ENCODE assay signal across 8 cellular contexts in the genomic region with DNA sequence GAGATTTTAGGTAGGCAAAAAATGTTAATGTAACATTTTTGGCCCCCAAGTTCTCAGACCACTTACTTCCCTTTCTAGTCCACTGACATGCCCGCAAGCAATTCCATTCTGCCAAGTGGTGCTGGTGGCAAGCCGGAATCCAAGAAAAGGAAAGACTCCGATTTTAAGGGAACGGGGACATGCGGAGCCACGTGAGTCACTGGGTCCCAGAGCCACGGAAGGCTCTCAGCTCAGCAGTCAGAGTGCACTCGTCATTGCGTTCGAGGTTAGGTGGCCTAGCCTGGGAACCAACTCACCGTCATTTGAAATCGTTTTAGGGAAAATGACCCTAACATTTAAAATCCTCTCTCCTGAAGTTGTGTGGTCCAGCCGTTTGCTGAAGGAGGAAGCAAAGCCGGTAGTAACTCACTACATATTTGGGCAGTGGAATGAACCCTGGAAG. TPM values are rescaled to one million over a fixed set of nuclear protein-coding genes. Genes with fewer than 3 reads are reported as not detected.
DNase-seq lines count a peak whose midpoint lies in the region; ATAC-seq, FAIRE-seq and TF ChIP-seq lines count a peak whose summit lies in the region.

No MANE protein-coding gene starts in this region.

- H3K4me3 ChIP-seq in CD8-positive, alpha-beta memory T cell (ENCODE audit: low read length) = no peak overlapping the region
- H3K4me3 ChIP-seq in fibroblast of lung (replicated peaks in 1 of 4; ENCODE audit: control extremely low read depth in 1 of 4, insufficient read depth in 1 of 4, low read depth in 3 of 4, low read length in 4 of 4) = peak overlapping the region; percentile 49 to 86 (median 68)

- no peak for TF ChIP-seq CTCF in fibroblast of lung (conservative IDR thresholded peaks at IDR 0.05 in 1 of 2, IDR thresholded peaks at IDR 0.05 in 1 of 2; ENCODE audit: low read depth in 1 of 2, low read length in 2 of 2)

- CTCF ChIA-PET in CD8-positive, alpha-beta memory T cell (lab: Charles Lee) = interaction anchor here (1.0 to 6.6 kb wide), 14 partner anchors 13 to 245 kb away, joined by 3 to 94 read pairs (median 8); partner anchors contain the start of genes GFOD1, NOL7, RANBP9 and TBC1D7

- peaks cover 2 to 9% (median 5%) of the 10 kb centered on the region in 3 donors for H3K36me3 Mint-ChIP-seq in CD8-positive, alpha-beta memory T cell
- peaks cover 0 to 6% (median under 1%) of the 10 kb centered on the region in 3 donors for H3K36me3 Mint-ChIP-seq in naive thymus-derived CD8-positive, alpha-beta T cell

- H3K4me3 Mint-ChIP-seq in CD8-positive, alpha-beta memory T cell = peak overlapping the region; percentile 90 to 97 (median 94)
- peak overlapping the region; percentile 70 to 99 (median 92) for H3K4me3 Mint-ChIP-seq in naive thymus-derived CD8-positive, alpha-beta T cell

- peak overlapping the region; percentile 76 for H2AFZ ChIP-seq in fibroblast of lung (ENCODE audit: low read length)

- H3K27me3 Mint-ChIP-seq in CD8-positive, alpha-beta memory T cell = peaks cover 0 to under 1% of the 10 kb centered on the region in 2 donors
- peaks cover 0 to under 1% (median 0%) of the 10 kb centered on the region in 5 donors for H3K27me3 Mint-ChIP-seq in naive thymus-derived CD8-positive, alpha-beta T cell

- peaks cover 10% of the 10 kb centered on the region for H3K4me1 ChIP-seq in CD8-positive, alpha-beta memory T cell (ENCODE audit: insufficient read depth, low read length)
- no peaks in the 10 kb centered on the region for H3K4me1 ChIP-seq in fibroblast of lung (ENCODE audit: control insufficient read depth, extremely low read depth, insufficient read depth, low read length)

- ATAC-seq in naive thymus-derived CD8-positive, alpha-beta T cell = no peak
- ATAC-seq in GM19397 (IDR thresholded peaks at IDR 0.05; ENCODE audit: unreplicated experiment) (no peak), HG03354 (IDR thresholded peaks at IDR 0.05; ENCODE audit: poor library complexity, severe bottlenecking, unreplicated experiment) (no peak)

- POLR2A ChIA-PET in CD8-positive, alpha-beta memory T cell (lab: Charles Lee) = interaction anchor here (1.1 to 2.5 kb wide), 5 partner anchors 42 to 246 kb away, joined by 3 to 38 read pairs (median 11); partner anchors contain the start of genes GFOD1, NOL7 and TBC1D7
- POLR2A ChIA-PET in naive thymus-derived CD8-positive, alpha-beta T cell (lab: Charles Lee) = interaction anchor here (1.1 to 5.5 kb wide), 6 partner anchors 11 to 245 kb away, joined by 3 to 91 read pairs (median 6); partner anchors contain the start of genes NOL7, RANBP9 and TBC1D7

- peak overlapping the region; percentile 86 for H3K9ac ChIP-seq in fibroblast of lung (ENCODE audit: insufficient read depth, low read length)

- peaks cover 21 to 31% (median 29%) of the 10 kb centered on the region in 3 donors for H3K4me1 Mint-ChIP-seq in CD8-positive, alpha-beta memory T cell
- H3K4me1 Mint-ChIP-seq in naive thymus-derived CD8-positive, alpha-beta T cell = peaks cover 15 to 30% (median 26%) of the 10 kb centered on the region in 4 donors

- H3K9me3 ChIP-seq in CD8-positive, alpha-beta memory T cell (ENCODE audit: low read length) = no peaks in the 10 kb centered on the region
- no peaks in the 10 kb centered on the region for H3K9me3 ChIP-seq in fibroblast of lung (ENCODE audit: control insufficient read depth, insufficient read depth, low read depth, low read length)

- peak overlapping the region in 7 of 8 donors; percentile 43 to 95 (median 82) for H3K27ac Mint-ChIP-seq in CD8-positive, alpha-beta memory T cell
- peak overlapping the region in 9 of 10 donors; percentile 52 to 97 (median 80) for H3K27ac Mint-ChIP-seq in naive thymus-derived CD8-positive, alpha-beta T cell

- peak overlapping the region; percentile 90 for H3K4me2 ChIP-seq in fibroblast of lung (ENCODE audit: extremely low read depth, insufficient read depth, low read length)

- FAIRE-seq in HTR-8/SVneo (lab: Jason Lieb, UNC) (peak; percentile 69), urothelium cell line (lab: Jason Lieb, UNC) (no peak)

- no peaks in the 10 kb centered on the region for H3K79me2 ChIP-seq in fibroblast of lung (ENCODE audit: control insufficient read depth, insufficient read depth, low read length)

- no peaks in the 10 kb centered on the region for H3K27me3 ChIP-seq in CD8-positive, alpha-beta memory T cell (ENCODE audit: insufficient read depth, low read length, poor library complexity, severe bottlenecking)
- no peaks in the 10 kb centered on the region for H3K27me3 ChIP-seq in fibroblast of lung (ENCODE audit: control insufficient read depth, insufficient read depth, low read length)

- no peaks in the 10 kb centered on the region for H3K36me3 ChIP-seq in CD8-positive, alpha-beta memory T cell (ENCODE audit: insufficient read depth, low read length)
- H3K36me3 ChIP-seq in fibroblast of lung (ENCODE audit: control insufficient read depth, insufficient read depth, low read length) = no peaks in the 10 kb centered on the region

- H4K20me1 ChIP-seq in fibroblast of lung (ENCODE audit: control insufficient read depth, extremely low read depth, insufficient read depth, low read length) = no peaks in the 10 kb centered on the region

- DNase-seq in CD8-positive, alpha-beta memory T cell = peak in 1 of 5 donors; percentile 2
- DNase-seq in HTR-8/SVneo (ENCODE audit: insufficient read length, low spot score) = no peak
- DNase-seq in activated CD4-positive, alpha-beta T cell treated with anti-CD3 and anti-CD28 coated beads, Interleukin-2, amount 50 U/mL, for 48 hours = peak; percentile 8 to 26
- peak; percentile 27 to 52 for DNase-seq in fibroblast of lung (ENCODE audit: low read depth in 2 of 2)
- DNase-seq in naive thymus-derived CD8-positive, alpha-beta T cell = peak in 1 of 10 donors; percentile 3
- peak; percentile 38 for DNase-seq in urothelium cell line (ENCODE audit: low spot score)

- no peaks in the 10 kb centered on the region for H3K9me3 Mint-ChIP-seq in CD8-positive, alpha-beta memory T cell
- H3K9me3 Mint-ChIP-seq in naive thymus-derived CD8-positive, alpha-beta T cell = peaks cover 0 to 4% (median 0%) of the 10 kb centered on the region in 9 donors

- no peak overlapping the region for H3K27ac ChIP-seq in CD8-positive, alpha-beta memory T cell (ENCODE audit: low read depth, low read length)
- H3K27ac ChIP-seq in fibroblast of lung (ENCODE audit: insufficient read depth, low read length) = peak overlapping the region; percentile 51

RNA-seq across cellular contexts. Expression of gene SIRT5, which starts 0.7 kb away (rescaled TPM):
- 10 to 100 TPM in 1 of 2 experiments, 1 to 10 TPM in 1; 8.2 to 10.7 TPM for total RNA-seq in CD8-positive, alpha-beta memory T cell
- polyA plus RNA-seq in CD8-positive, alpha-beta memory T cell = 9.7 TPM
- 9.8 and 13.5 TPM in 2 replicates for total RNA-seq in fibroblast of lung
- 3.6 and 4.4 TPM in 2 replicates for polyA plus RNA-seq in fibroblast of lung
- 3.5 and 4.8 TPM in 2 replicates for polyA plus RNA-seq in fibroblast of lung (2012)
- 1.0 and 4.0 TPM in 2 replicates for polyA minus RNA-seq in fibroblast of lung (ENCODE audit: low replicate concordance)
- total RNA-seq in naive thymus-derived CD8-positive, alpha-beta T cell = 10 to 100 TPM; 23.0 to 24.4 TPM
- polyA plus RNA-seq in naive thymus-derived CD8-positive, alpha-beta T cell = 10 to 100 TPM in 1 of 3 donors, 1 to 10 TPM in 2; 8.7 to 13.0 (median 9.8) TPM

RNA-seq across cellular contexts. Expression of gene NOL7, which starts 41.4 kb away (rescaled TPM):
- 100 to 1,000 TPM; 120 to 122 TPM for total RNA-seq in CD8-positive, alpha-beta memory T cell
- polyA plus RNA-seq in CD8-positive, alpha-beta memory T cell = 137 TPM
- total RNA-seq in fibroblast of lung = 43.9 and 47.2 TPM in 2 replicates
- polyA plus RNA-seq in fibroblast of lung = 48.0 and 50.7 TPM in 2 replicates
- polyA plus RNA-seq in fibroblast of lung (2012) = 62.9 and 71.2 TPM in 2 replicates
- 0.52 and 0.55 TPM in 2 replicates for polyA minus RNA-seq in fibroblast of lung (ENCODE audit: low replicate concordance)
- 10 to 100 TPM; 74.8 to 75.9 TPM for total RNA-seq in naive thymus-derived CD8-positive, alpha-beta T cell
- 100 to 1,000 TPM; 109 to 142 (median 139) TPM for polyA plus RNA-seq in naive thymus-derived CD8-positive, alpha-beta T cell
